ENCODE assay signal across 8 cellular contexts in the genomic region with DNA sequence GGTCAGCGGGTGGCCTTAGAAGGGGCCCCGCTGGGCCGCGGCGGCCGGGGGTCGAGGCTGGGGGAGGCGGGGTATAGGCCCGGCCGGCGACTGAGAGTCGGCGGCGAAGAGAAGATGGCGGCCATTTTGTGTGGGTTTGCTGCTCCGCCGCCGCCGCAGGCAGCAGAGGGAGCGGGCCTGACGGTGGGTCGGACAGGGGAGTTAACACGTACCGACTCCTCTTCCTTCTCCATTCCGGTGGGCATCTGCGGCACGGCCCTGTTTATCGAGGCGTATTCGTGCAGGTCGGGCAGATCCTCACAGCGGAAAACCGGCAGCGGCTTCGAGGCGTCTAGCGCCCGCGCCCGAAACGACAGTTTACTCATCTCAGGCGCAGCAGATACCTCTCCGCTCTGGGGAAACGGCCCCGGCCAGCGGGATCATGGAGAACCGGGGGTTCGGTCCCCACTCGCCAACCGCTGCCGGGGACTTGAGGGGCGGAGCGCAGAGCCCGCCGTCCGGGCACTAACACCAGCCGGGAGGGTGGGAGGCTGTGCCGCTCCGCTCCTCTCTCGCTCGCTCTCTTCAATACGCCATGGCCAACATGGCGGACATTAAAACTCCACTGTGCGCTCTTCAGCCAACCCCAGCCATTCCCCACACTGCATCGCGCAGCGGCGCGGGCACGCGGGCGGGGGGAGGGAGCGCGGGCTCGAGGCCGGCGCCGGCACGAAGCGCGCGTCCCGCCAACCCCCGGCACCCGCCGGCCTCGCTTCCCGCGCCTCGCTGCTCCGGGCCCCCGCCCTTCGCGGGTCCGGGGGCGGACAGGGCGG. TPM values are rescaled to one million over a fixed set of nuclear protein-coding genes. Genes with fewer than 3 reads are reported as not detected.
DNase-seq lines count a peak whose midpoint lies in the region; ATAC-seq, FAIRE-seq and TF ChIP-seq lines count a peak whose summit lies in the region.

A gene with protein sequence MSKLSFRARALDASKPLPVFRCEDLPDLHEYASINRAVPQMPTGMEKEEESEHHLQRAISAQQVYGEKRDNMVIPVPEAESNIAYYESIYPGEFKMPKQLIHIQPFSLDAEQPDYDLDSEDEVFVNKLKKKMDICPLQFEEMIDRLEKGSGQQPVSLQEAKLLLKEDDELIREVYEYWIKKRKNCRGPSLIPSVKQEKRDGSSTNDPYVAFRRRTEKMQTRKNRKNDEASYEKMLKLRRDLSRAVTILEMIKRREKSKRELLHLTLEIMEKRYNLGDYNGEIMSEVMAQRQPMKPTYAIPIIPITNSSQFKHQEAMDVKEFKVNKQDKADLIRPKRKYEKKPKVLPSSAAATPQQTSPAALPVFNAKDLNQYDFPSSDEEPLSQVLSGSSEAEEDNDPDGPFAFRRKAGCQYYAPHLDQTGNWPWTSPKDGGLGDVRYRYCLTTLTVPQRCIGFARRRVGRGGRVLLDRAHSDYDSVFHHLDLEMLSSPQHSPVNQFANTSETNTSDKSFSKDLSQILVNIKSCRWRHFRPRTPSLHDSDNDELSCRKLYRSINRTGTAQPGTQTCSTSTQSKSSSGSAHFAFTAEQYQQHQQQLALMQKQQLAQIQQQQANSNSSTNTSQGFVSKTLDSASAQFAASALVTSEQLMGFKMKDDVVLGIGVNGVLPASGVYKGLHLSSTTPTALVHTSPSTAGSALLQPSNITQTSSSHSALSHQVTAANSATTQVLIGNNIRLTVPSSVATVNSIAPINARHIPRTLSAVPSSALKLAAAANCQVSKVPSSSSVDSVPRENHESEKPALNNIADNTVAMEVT (minus strand): TSS at position 608 of the 812 bp plus-strand sequence. CDS start 243 bp downstream, at position 365.

- H3K4me3 ChIP-seq in bronchial epithelial cell (ENCODE audit: low read depth, low read length), result peak within 1 kb of the TSS; percentile 99

- no peak for TF ChIP-seq CTCF in WTC11 (IDR thresholded peaks at IDR 0.05)
- no peak for TF ChIP-seq CTCF in bronchial epithelial cell (IDR thresholded peaks at IDR 0.05; ENCODE audit: insufficient read depth, low read length, severe bottlenecking)

- CTCF ChIA-PET in WTC11 (lab: Charles Lee), result interaction anchor here (0.8 to 2.2 kb wide), 9 partner anchors 10 to 136 kb away, joined by 3 to 20 read pairs (median 5); no protein-coding TSS in a partner anchor

- no peaks in the 10 kb centered on the region for H3K27me3 ChIP-seq in bronchial epithelial cell (ENCODE audit: control insufficient read depth, insufficient read depth, low read length)

- H3K4me3 Mint-ChIP-seq in WTC11, result peak within 1 kb of the TSS; percentile 81

- ATAC-seq in HG02973 (IDR thresholded peaks at IDR 0.05; ENCODE audit: unreplicated experiment) (peak; percentile 60), WTC11 (peak; percentile 71)

- no peaks in the 10 kb centered on the region for H3K9me3 Mint-ChIP-seq in WTC11

- POLR2A ChIA-PET in WTC11 (lab: Charles Lee), result interaction anchor here (1.0 kb wide), 2 partner anchors 17 to 33 kb away, joined by 4 read pairs; no protein-coding TSS in a partner anchor

- H3K27ac Mint-ChIP-seq in WTC11, result peak within 1 kb of the TSS; percentile 99

- H3K36me3 Mint-ChIP-seq in WTC11, result peaks cover 6% of the 10 kb centered on the region; the same call in 1 of the 2 replicates

- peaks cover 48% of the 10 kb centered on the region for H3K4me1 Mint-ChIP-seq in WTC11

- DNase-seq in 8988T (peak; percentile 92), GM18507 (ENCODE audit: extremely low spot score, insufficient read length, low read depth) (peak; percentile 83), NCI-H2107 treated with DMSO at 0.1 percent for 48 hours (lab: John Stamatoyannopoulos, UW; ENCODE audit: unreplicated experiment) (peak; percentile 41), WTC11 (ENCODE audit: low spot score) (peak; percentile 78), bronchial epithelial cell (ENCODE audit: low read depth) (peak; percentile 70), inferior parietal cortex (ENCODE audit: extremely low spot score) (peak; percentile 85)
- peak; percentile 73 to 74 for DNase-seq in stimulated activated CD4-positive, alpha-beta T cell treated with anti-CD3 and anti-CD28 coated beads, Interleukin-12 subunit alpha, Interleukin-12 subunit beta, amount 100 ng/mL, for 24 hours (ENCODE audit: low read depth in 2 of 2)

- peaks cover 1% of the 10 kb centered on the region for H3K36me3 ChIP-seq in bronchial epithelial cell (ENCODE audit: control insufficient read depth, insufficient read depth, low read length)

- FAIRE-seq in GM18507 (lab: Jason Lieb, UNC) (peak; percentile 88), bronchial epithelial cell (lab: Jason Lieb, UNC) (no peak)

- no peaks in the 10 kb centered on the region for H3K27me3 Mint-ChIP-seq in WTC11 (ENCODE audit: low read depth)

TF ChIP-seq in WTC11, 78 proteins besides CTCF, POLR2A, EP300 and RAD21 (continues in another document):
- TF ChIP-seq, protein P1, sequence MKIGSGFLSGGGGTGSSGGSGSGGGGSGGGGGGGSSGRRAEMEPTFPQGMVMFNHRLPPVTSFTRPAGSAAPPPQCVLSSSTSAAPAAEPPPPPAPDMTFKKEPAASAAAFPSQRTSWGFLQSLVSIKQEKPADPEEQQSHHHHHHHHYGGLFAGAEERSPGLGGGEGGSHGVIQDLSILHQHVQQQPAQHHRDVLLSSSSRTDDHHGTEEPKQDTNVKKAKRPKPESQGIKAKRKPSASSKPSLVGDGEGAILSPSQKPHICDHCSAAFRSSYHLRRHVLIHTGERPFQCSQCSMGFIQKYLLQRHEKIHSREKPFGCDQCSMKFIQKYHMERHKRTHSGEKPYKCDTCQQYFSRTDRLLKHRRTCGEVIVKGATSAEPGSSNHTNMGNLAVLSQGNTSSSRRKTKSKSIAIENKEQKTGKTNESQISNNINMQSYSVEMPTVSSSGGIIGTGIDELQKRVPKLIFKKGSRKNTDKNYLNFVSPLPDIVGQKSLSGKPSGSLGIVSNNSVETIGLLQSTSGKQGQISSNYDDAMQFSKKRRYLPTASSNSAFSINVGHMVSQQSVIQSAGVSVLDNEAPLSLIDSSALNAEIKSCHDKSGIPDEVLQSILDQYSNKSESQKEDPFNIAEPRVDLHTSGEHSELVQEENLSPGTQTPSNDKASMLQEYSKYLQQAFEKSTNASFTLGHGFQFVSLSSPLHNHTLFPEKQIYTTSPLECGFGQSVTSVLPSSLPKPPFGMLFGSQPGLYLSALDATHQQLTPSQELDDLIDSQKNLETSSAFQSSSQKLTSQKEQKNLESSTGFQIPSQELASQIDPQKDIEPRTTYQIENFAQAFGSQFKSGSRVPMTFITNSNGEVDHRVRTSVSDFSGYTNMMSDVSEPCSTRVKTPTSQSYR (CRISPR knock-in tag; IDR thresholded peaks at IDR 0.05), result 0 out of 2 replicates have a peak, but pooled peaks have one; percentile 16
- TF ChIP-seq, protein P2, sequence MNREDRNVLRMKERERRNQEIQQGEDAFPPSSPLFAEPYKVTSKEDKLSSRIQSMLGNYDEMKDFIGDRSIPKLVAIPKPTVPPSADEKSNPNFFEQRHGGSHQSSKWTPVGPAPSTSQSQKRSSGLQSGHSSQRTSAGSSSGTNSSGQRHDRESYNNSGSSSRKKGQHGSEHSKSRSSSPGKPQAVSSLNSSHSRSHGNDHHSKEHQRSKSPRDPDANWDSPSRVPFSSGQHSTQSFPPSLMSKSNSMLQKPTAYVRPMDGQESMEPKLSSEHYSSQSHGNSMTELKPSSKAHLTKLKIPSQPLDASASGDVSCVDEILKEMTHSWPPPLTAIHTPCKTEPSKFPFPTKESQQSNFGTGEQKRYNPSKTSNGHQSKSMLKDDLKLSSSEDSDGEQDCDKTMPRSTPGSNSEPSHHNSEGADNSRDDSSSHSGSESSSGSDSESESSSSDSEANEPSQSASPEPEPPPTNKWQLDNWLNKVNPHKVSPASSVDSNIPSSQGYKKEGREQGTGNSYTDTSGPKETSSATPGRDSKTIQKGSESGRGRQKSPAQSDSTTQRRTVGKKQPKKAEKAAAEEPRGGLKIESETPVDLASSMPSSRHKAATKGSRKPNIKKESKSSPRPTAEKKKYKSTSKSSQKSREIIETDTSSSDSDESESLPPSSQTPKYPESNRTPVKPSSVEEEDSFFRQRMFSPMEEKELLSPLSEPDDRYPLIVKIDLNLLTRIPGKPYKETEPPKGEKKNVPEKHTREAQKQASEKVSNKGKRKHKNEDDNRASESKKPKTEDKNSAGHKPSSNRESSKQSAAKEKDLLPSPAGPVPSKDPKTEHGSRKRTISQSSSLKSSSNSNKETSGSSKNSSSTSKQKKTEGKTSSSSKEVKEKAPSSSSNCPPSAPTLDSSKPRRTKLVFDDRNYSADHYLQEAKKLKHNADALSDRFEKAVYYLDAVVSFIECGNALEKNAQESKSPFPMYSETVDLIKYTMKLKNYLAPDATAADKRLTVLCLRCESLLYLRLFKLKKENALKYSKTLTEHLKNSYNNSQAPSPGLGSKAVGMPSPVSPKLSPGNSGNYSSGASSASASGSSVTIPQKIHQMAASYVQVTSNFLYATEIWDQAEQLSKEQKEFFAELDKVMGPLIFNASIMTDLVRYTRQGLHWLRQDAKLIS (CRISPR knock-in tag; IDR thresholded peaks at IDR 0.05; ENCODE audit: borderline replicate concordance), result no peak; the same call in 1 of the 2 replicates
- TF ChIP-seq, protein P3, sequence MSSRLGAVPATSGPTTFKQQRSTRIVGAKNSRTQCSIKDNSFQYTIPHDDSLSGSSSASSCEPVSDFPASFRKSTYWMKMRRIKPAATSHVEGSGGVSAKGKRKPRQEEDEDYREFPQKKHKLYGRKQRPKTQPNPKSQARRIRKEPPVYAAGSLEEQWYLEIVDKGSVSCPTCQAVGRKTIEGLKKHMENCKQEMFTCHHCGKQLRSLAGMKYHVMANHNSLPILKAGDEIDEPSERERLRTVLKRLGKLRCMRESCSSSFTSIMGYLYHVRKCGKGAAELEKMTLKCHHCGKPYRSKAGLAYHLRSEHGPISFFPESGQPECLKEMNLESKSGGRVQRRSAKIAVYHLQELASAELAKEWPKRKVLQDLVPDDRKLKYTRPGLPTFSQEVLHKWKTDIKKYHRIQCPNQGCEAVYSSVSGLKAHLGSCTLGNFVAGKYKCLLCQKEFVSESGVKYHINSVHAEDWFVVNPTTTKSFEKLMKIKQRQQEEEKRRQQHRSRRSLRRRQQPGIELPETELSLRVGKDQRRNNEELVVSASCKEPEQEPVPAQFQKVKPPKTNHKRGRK (CRISPR knock-in tag; IDR thresholded peaks at IDR 0.05; ENCODE audit: borderline replicate concordance), result no peak
- TF ChIP-seq FOXK1 (CRISPR knock-in tag; IDR thresholded peaks at IDR 0.05) (peak; percentile 53; the same call in 1 of the 2 replicates), HMGA2 (CRISPR knock-in tag; IDR thresholded peaks at IDR 0.05) (peak; percentile 43; the same call in 1 of the 2 replicates)

RNA-seq across cellular contexts. Expression of the gene that starts here (rescaled TPM):
- 22.2 to 23.1 TPM (median 22.5 TPM) in 3 replicates for total RNA-seq in WTC11 (2021)
- 12.6 and 20.5 TPM in 2 replicates for total RNA-seq in bronchial epithelial cell

Comparison
In these comparisons a context has a peak if more than half of its experiments do, and no peak if none do; other contexts are left out.
1. Peak in every context shown above with its lines: DNase-seq, ATAC-seq and H3K4me3 ChIP-seq.
2. DNase-seq: peak in every context shown above with its lines; median percentile 92 in 8988T; 85 in inferior parietal cortex; 83 in GM18507; 78 in WTC11; 74 in stimulated activated CD4-positive, alpha-beta T cell treated with anti-CD3 and anti-CD28 coated beads, Interleukin-12 subunit alpha, Interleukin-12 subunit beta, amount 100 ng/mL, for 24 hours; 70 in bronchial epithelial cell; 41 in NCI-H2107 treated with DMSO at 0.1 percent for 48 hours.